ENCODE assay signal across 8 cellular contexts in genomic region chr22:32265882-32266767, GRCh38. TPM values are rescaled to one million over a fixed set of nuclear protein-coding genes. Genes with fewer than 3 reads are reported as not detected.
DNase-seq lines count a peak whose midpoint lies in the region; ATAC-seq and TF ChIP-seq lines count a peak whose summit lies in the region.

No MANE protein-coding gene starts in this region.

- no peak overlapping the region for H3K4me3 ChIP-seq in epithelial cell of esophagus (ENCODE audit: low read length)

- ATAC-seq in natural killer cell (peak; percentile 54 to 81 (median 60)), GM21529 (IDR thresholded peaks at IDR 0.05; ENCODE audit: unreplicated experiment) (no peak)
- peak; percentile 90 for ATAC-seq in stimulated activated effector memory CD8-positive, alpha-beta T cell treated with anti-CD3 and anti-CD28 coated beads, Interleukin-12 subunit alpha, Interleukin-12 subunit beta, amount 100 ng/mL, for 72 hours

- no peaks in the 10 kb centered on the region for H3K9me3 Mint-ChIP-seq in natural killer cell
- H3K9me3 Mint-ChIP-seq in stimulated activated effector memory CD8-positive, alpha-beta T cell treated with anti-CD3 and anti-CD28 coated beads, Interleukin-12 subunit alpha, Interleukin-12 subunit beta, amount 100 ng/mL, for 72 hours, result no peaks in the 10 kb centered on the region

- intact Hi-C loops in natural killer cell (cut with micrococcal nuclease), result loop anchor here (2.0 to 5.0 kb wide), 2 partner anchors 295 to 599 kb away; no protein-coding TSS in a partner anchor

- TF ChIP-seq CTCF in C4-2B (conservative IDR thresholded peaks at IDR 0.05) (peak; percentile 92), epithelial cell of esophagus (IDR thresholded peaks at IDR 0.05; ENCODE audit: insufficient read depth, low read depth, low read length, missing control alignments) (peak; percentile 90), natural killer cell (IDR thresholded peaks at IDR 0.05) (peak; percentile 87)

- no peak overlapping the region for H3K27ac ChIP-seq in C4-2B

- no peak overlapping the region for H3K4me3 Mint-ChIP-seq in natural killer cell
- no peak overlapping the region for H3K4me3 Mint-ChIP-seq in stimulated activated effector memory CD8-positive, alpha-beta T cell treated with anti-CD3 and anti-CD28 coated beads, Interleukin-12 subunit alpha, Interleukin-12 subunit beta, amount 100 ng/mL, for 72 hours

- H3K27ac Mint-ChIP-seq in natural killer cell, result no peak overlapping the region
- H3K27ac Mint-ChIP-seq in stimulated activated effector memory CD8-positive, alpha-beta T cell treated with anti-CD3 and anti-CD28 coated beads, Interleukin-12 subunit alpha, Interleukin-12 subunit beta, amount 100 ng/mL, for 72 hours, result no peak overlapping the region

- peak; percentile 47 for DNase-seq in HPDE6-E6E7 (ENCODE audit: extremely low spot score)
- DNase-seq in NOMO-1 treated with dmso at 0.1 percent for 144 hours (lab: John Stamatoyannopoulos, UW; ENCODE audit: unreplicated experiment), result peak; percentile 37
- DNase-seq in activated CD8-positive, alpha-beta memory T cell treated with anti-CD3 and anti-CD28 coated beads, Interleukin-2, amount 50 U/mL, for 24 hours (ENCODE audit: extremely low read depth), result peak; percentile 47
- DNase-seq in epithelial cell of esophagus (ENCODE audit: low read depth), result peak; percentile 64
- peak; percentile 39 for DNase-seq in natural killer cell
- DNase-seq in stimulated activated effector memory CD8-positive, alpha-beta T cell treated with anti-CD3 and anti-CD28 coated beads, Interleukin-12 subunit alpha, Interleukin-12 subunit beta, amount 100 ng/mL, for 72 hours (ENCODE audit: low spot score in 2 of 2), result peak; percentile 65 to 78

- peaks cover 0 to 6% of the 10 kb centered on the region in 2 donors for H3K27me3 Mint-ChIP-seq in natural killer cell (ENCODE audit: low read depth in 2 of 2)

- H3K36me3 Mint-ChIP-seq in natural killer cell, result no peaks in the 10 kb centered on the region
- no peaks in the 10 kb centered on the region for H3K36me3 Mint-ChIP-seq in stimulated activated effector memory CD8-positive, alpha-beta T cell treated with anti-CD3 and anti-CD28 coated beads, Interleukin-12 subunit alpha, Interleukin-12 subunit beta, amount 100 ng/mL, for 72 hours

- H3K4me1 Mint-ChIP-seq in natural killer cell, result peaks cover 6 to 8% of the 10 kb centered on the region in 2 donors
- H3K4me1 Mint-ChIP-seq in stimulated activated effector memory CD8-positive, alpha-beta T cell treated with anti-CD3 and anti-CD28 coated beads, Interleukin-12 subunit alpha, Interleukin-12 subunit beta, amount 100 ng/mL, for 72 hours, result peaks cover 7% of the 10 kb centered on the region

RNA-seq across cellular contexts. Expression of gene SLC5A4, which starts 11.0 kb away (rescaled TPM):
- total RNA-seq in natural killer cell, result not detected
